Comparison of ENCODE assay signal across 17 cellular contexts in the genomic region with DNA sequence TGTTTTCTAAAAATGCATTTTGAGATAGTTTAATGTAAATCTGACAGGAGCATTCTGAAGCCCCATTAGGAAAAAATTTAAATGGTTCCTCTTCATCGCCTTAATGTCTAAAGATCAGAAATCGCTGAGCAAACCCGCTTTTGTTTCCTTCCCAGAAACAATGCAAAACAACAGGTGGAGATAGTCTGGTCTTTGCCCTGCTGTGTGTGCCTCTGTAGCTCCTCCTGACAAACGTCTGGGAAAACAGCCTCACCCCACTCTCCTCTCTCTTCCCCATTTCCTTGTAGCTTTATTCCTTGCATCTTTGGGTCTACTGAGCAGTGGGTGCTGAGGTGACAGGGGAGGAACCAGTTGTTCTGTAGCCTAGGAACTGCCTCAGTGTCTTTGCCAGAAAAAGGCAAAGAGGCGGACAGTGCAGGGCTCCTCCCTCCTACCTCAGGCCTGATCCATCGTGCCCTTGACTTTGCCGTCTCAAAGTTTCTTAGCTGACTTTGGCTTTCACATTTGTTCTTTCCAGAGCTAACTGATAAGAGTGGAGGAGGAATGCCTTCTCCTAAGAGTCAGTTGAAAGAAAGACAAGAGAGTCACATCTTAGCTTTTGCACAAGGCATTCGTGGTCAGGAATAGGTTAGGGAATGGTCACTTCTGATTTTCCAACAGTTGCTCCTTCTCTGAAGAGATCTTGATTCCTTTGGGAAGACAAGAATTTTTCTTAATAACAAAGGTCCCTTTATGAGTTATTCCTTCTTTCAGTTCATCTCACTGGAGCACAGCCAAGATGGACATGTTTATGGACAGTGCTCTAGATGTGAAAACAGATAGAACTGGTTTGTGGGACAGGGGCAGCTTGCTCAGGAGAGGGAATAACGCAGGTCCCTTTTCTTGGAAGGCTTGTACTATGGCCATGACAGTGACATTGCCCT. TPM values are rescaled to one million over a fixed set of nuclear protein-coding genes. Genes with fewer than 3 reads are reported as not detected.
DNase-seq lines count a peak whose midpoint lies in the region; ATAC-seq, FAIRE-seq and TF ChIP-seq lines count a peak whose summit lies in the region.
"Had no signal": no experiment of that assay in that cellular context is flagged by ENCODE, and none has a peak within 500 bp of the region (broad histone marks: within the 10 kb centered on the region; RNA-seq: fewer than 3 reads in every experiment).

No MANE protein-coding gene starts in this region.

- no peaks in the 10 kb centered on the region for H3K9me3 ChIP-seq in SK-N-SH
- H3K9me3 ChIP-seq: esophagus muscularis mucosa had no signal

- peak; percentile 89 for FAIRE-seq in GM12891 (lab: Jason Lieb, UNC)

- no peak overlapping the region for H2AFZ ChIP-seq in SK-N-SH (ENCODE audit: low read depth)
- H2AFZ ChIP-seq: PC-9 had no signal

- CTCF ChIA-PET in SK-N-SH (lab: Yijun Ruan, JAX), result interaction anchor here (1.5 kb wide), 1 partner anchor 13 kb away, joined by 5 read pairs; no protein-coding TSS in a partner anchor

- H3K4me3 ChIP-seq in SK-N-SH (ENCODE audit: low read depth in 2 of 2, low read length in 1 of 2), result no peak overlapping the region; a peak in 1 of 4 replicates
- H3K4me3 ChIP-seq: esophagus muscularis mucosa, PC-9 had no signal

- TF ChIP-seq POLR2A in GM12891 (IDR thresholded peaks at IDR 0.05; ENCODE audit: low read depth, low read length), result no peak

- intact Hi-C loops in posterior vena cava (cut with DNase I), result no loop called here

- peaks cover 0 to 21% of the 10 kb centered on the region in 2 experiments; a peak in 2 of 4 replicates for H3K4me1 ChIP-seq in SK-N-SH (ENCODE audit: control insufficient read depth in 1 of 2, insufficient read depth in 2 of 2, low read depth in 1 of 2, low read length in 1 of 2)

- POLR2A ChIA-PET in SK-N-SH (lab: Yijun Ruan, JAX), result no interaction called here

- TF ChIP-seq EP300 in SK-N-SH (IDR thresholded peaks at IDR 0.05; ENCODE audit: borderline replicate concordance in 1 of 2, low read depth in 1 of 2, low read length in 1 of 2), result no peak

- no peak for TF ChIP-seq CTCF in SK-N-SH (IDR thresholded peaks at IDR 0.05)

- no peaks in the 10 kb centered on the region for H3K27me3 ChIP-seq in SK-N-SH (ENCODE audit: insufficient read depth)
- H3K27me3 ChIP-seq: esophagus muscularis mucosa had no signal

- no peak for TF ChIP-seq RAD21 in SK-N-SH (IDR thresholded peaks at IDR 0.05; ENCODE audit: low read length)

- no peak overlapping the region for H3K9ac ChIP-seq in SK-N-SH

- H3F3A ChIP-seq in SK-N-SH (replicated peaks; ENCODE audit: insufficient read depth), result peaks cover 39% of the 10 kb centered on the region

- WGBS in SK-N-SH (ENCODE audit: low lambda C conversion rate), result 87% methylated on average over 9 of the region's 9 CpGs

- H3K36me3 ChIP-seq in SK-N-SH (replicated peaks in 1 of 2; ENCODE audit: control insufficient read depth in 1 of 2, insufficient read depth in 2 of 2, low read length in 1 of 2), result peaks cover 12 to 22% of the 10 kb centered on the region in 2 experiments

- H3K4me2 ChIP-seq in SK-N-SH, result peak overlapping the region; percentile 42
- H3K4me2 ChIP-seq: PC-9 had no signal

- H4K20me1 ChIP-seq in SK-N-SH (ENCODE audit: insufficient read depth), result no peaks in the 10 kb centered on the region

- no peak for ATAC-seq in stimulated activated naive CD8-positive, alpha-beta T cell treated with anti-CD3 and anti-CD28 coated beads, Interleukin-15, Interleukin-2, amounts not matched to agents 100 U/mL and 50 U/mL, for 24 hours

- DNase-seq in GM12891 (ENCODE audit: insufficient read length, low spot score), result no peak
- DNase-seq in SK-N-SH, result no peak
- DNase-seq in epidermal melanocyte (ENCODE audit: insufficient read length, low spot score), result peak; percentile 38
- DNase-seq in posterior vena cava (ENCODE audit: low spot score), result peak; percentile 47
- no peak for DNase-seq in stimulated activated naive CD8-positive, alpha-beta T cell treated with anti-CD3 and anti-CD28 coated beads, Interleukin-15, Interleukin-2, amounts not matched to agents 100 U/mL and 50 U/mL, for 24 hours
- DNase-seq in COR-L47 (lab: John Stamatoyannopoulos, UW), result no peak
- no peak for DNase-seq in KG1 (lab: John Stamatoyannopoulos, UW)
- DNase-seq in NCI-H2081 treated with DMSO at 0.1 percent for 48 hours (lab: John Stamatoyannopoulos, UW), result no peak
- DNase-seq: DMS53, H7, KBM-7, NCI-H1436 treated with DMSO at 0.1 percent for 48 hours, NCI-H524, PC-9 had no signal

- H3K9me2 ChIP-seq in SK-N-SH, result no peaks in the 10 kb centered on the region

- peak overlapping the region in 1 of 2 experiments; percentile 53; a peak in 3 of 4 replicates for H3K27ac ChIP-seq in SK-N-SH (ENCODE audit: low read depth in 2 of 2, low read length in 1 of 2)
- H3K27ac ChIP-seq: esophagus muscularis mucosa, PC-9 had no signal

- H3K79me2 ChIP-seq in SK-N-SH (ENCODE audit: insufficient read depth), result no peaks in the 10 kb centered on the region

TF ChIP-seq in GM12891, 5 proteins besides CTCF, POLR2A, EP300 and RAD21:
- TF ChIP-seq POLR2AphosphoS5 (IDR thresholded peaks at IDR 0.05; ENCODE audit: low read depth, low read length), result no peak
- TF ChIP-seq TAF1 (IDR thresholded peaks at IDR 0.05; ENCODE audit: low read depth, low read length), result no peak
- no peak for TF ChIP-seq PAX5 (IDR thresholded peaks at IDR 0.05; ENCODE audit: insufficient read depth, low read length, severe bottlenecking)
- no peak for TF ChIP-seq SPI1 (IDR thresholded peaks at IDR 0.05; ENCODE audit: low read depth, low read length)
- no peak for TF ChIP-seq POU2F2 (IDR thresholded peaks at IDR 0.05; ENCODE audit: low read depth, low read length)

TF ChIP-seq in SK-N-SH, 30 proteins besides CTCF, POLR2A, EP300 and RAD21:
- TF ChIP-seq TAF1 (IDR thresholded peaks at IDR 0.05; ENCODE audit: borderline replicate concordance, low read depth, low read length) (no peak), NFIC (IDR thresholded peaks at IDR 0.05; ENCODE audit: borderline replicate concordance) (peak; percentile 45; the same call in 1 of the 2 replicates)

RNA-seq across cellular contexts. Expression of a gene that starts 24.9 kb away (rescaled TPM):
- polyA plus RNA-seq in GM12891 (2012; ENCODE audit: low read depth, missing spikeins), result 10.3 TPM
- 26.7 and 37.0 TPM in 2 replicates for polyA plus RNA-seq in SK-N-SH (2012; rRNA removed)
- 27.3 and 31.5 TPM in 2 replicates for polyA plus RNA-seq in SK-N-SH (2012; cell fraction: cytosol; rRNA removed)
- polyA plus RNA-seq in SK-N-SH (2012; cell fraction: nucleus; rRNA removed), result 18.5 and 34.6 TPM in 2 replicates
- total RNA-seq in posterior vena cava, result 10 to 100 TPM; 20.8 to 23.9 TPM

RNA-seq across cellular contexts. Expression of a gene that starts 26.9 kb away (rescaled TPM):
- 19.1 TPM for polyA plus RNA-seq in GM12891 (2012; ENCODE audit: low read depth, missing spikeins)
- polyA plus RNA-seq in SK-N-SH (2012; rRNA removed), result 28.8 and 35.3 TPM in 2 replicates
- polyA plus RNA-seq in SK-N-SH (2012; cell fraction: cytosol; rRNA removed), result 35.5 and 36.8 TPM in 2 replicates
- polyA plus RNA-seq in SK-N-SH (2012; cell fraction: nucleus; rRNA removed), result 18.0 and 29.0 TPM in 2 replicates
- total RNA-seq in posterior vena cava, result 10 to 100 TPM; 34.1 to 36.2 TPM

RNA-seq across cellular contexts. Expression of a gene that starts 27.3 kb away (rescaled TPM):
- 17.1 TPM for polyA plus RNA-seq in GM12891 (2012; ENCODE audit: low read depth, missing spikeins)
- 16.5 and 24.6 TPM in 2 replicates for polyA plus RNA-seq in SK-N-SH (2012; rRNA removed)
- 12.1 and 12.3 TPM in 2 replicates for polyA plus RNA-seq in SK-N-SH (2012; cell fraction: cytosol; rRNA removed)
- 59.9 and 75.9 TPM in 2 replicates for polyA plus RNA-seq in SK-N-SH (2012; cell fraction: nucleus; rRNA removed)
- total RNA-seq in posterior vena cava, result 10 to 100 TPM; 44.3 to 48.2 TPM

RNA-seq across cellular contexts. Expression of a gene that starts 49.9 kb away (rescaled TPM):
- 27.8 TPM for polyA plus RNA-seq in GM12891 (2012; ENCODE audit: low read depth, missing spikeins)
- polyA plus RNA-seq in SK-N-SH (2012; rRNA removed), result 43.1 and 94.4 TPM in 2 replicates
- 24.6 and 27.2 TPM in 2 replicates for polyA plus RNA-seq in SK-N-SH (2012; cell fraction: cytosol; rRNA removed)
- 176 and 362 TPM in 2 replicates for polyA plus RNA-seq in SK-N-SH (2012; cell fraction: nucleus; rRNA removed)
- total RNA-seq in posterior vena cava, result 10 to 100 TPM; 28.6 to 28.8 TPM

RNA-seq across cellular contexts. Expression of a gene that starts 57.1 kb away (rescaled TPM):
- not detected for polyA plus RNA-seq in GM12891 (2012; ENCODE audit: low read depth, missing spikeins)
- polyA plus RNA-seq in SK-N-SH (2012; rRNA removed), result not detected in 2 replicates
- not detected in 2 replicates for polyA plus RNA-seq in SK-N-SH (2012; cell fraction: cytosol; rRNA removed)
- not detected in 2 replicates for polyA plus RNA-seq in SK-N-SH (2012; cell fraction: nucleus; rRNA removed)
- not detected for total RNA-seq in posterior vena cava
- total RNA-seq: B cell, esophagus muscularis mucosa, H7, liver, PC-9 had no signal
- polyA plus RNA-seq: liver had no signal

Comparison
In these comparisons a context has a peak if more than half of its experiments do, and no peak if none do; other contexts are left out.
1. DNase-seq: peak in epidermal melanocyte (single experiment) and posterior vena cava (single experiment); none in GM12891 (single experiment), SK-N-SH (single experiment), stimulated activated naive CD8-positive, alpha-beta T cell treated with anti-CD3 and anti-CD28 coated beads, Interleukin-15, Interleukin-2, amounts not matched to agents 100 U/mL and 50 U/mL, for 24 hours (single experiment), COR-L47 (single experiment), KG1 (single experiment) and NCI-H2081 treated with DMSO at 0.1 percent for 48 hours (single experiment).